In genomic region chrX:30863969-30864368, GRCh38 we compare ENCODE assay signal across 1 cellular context.
TF ChIP-seq lines count a peak whose summit lies in the region.

No MANE protein-coding gene starts in this region.

TF ChIP-seq in IMR-90, 13 proteins besides CTCF, POLR2A, EP300 and RAD21:
- no peak for TF ChIP-seq CEBPB (IDR thresholded peaks at IDR 0.05; ENCODE audit: low read depth, low read length)
- no peak for TF ChIP-seq SMC3 (IDR thresholded peaks at IDR 0.05; ENCODE audit: low read depth, low read length)
- TF ChIP-seq BHLHE40 (IDR thresholded peaks at IDR 0.05; ENCODE audit: low read depth, low read length): no peak
- TF ChIP-seq RFX5 (IDR thresholded peaks at IDR 0.05; ENCODE audit: low read depth, low read length): no peak
- TF ChIP-seq MAZ (IDR thresholded peaks at IDR 0.05; ENCODE audit: borderline replicate concordance, low read depth, low read length): no peak
- TF ChIP-seq MXI1 (IDR thresholded peaks at IDR 0.05; ENCODE audit: borderline replicate concordance, low read depth, low read length): no peak
- TF ChIP-seq FOS (IDR thresholded peaks at IDR 0.05; ENCODE audit: low read depth, low read length): no peak
- TF ChIP-seq RCOR1 (IDR thresholded peaks at IDR 0.05; ENCODE audit: insufficient replicate concordance, low read length): no peak
- TF ChIP-seq MAFK (IDR thresholded peaks at IDR 0.05; ENCODE audit: low read depth, low read length): no peak
- TF ChIP-seq NFE2L2 (IDR thresholded peaks at IDR 0.05; ENCODE audit: low read depth, low read length): no peak
- no peak for TF ChIP-seq CHD1 (IDR thresholded peaks at IDR 0.05; ENCODE audit: low read depth, low read length)
- TF ChIP-seq ELK1 (IDR thresholded peaks at IDR 0.05; ENCODE audit: borderline replicate concordance, low read depth, low read length): no peak
- TF ChIP-seq, protein P1, sequence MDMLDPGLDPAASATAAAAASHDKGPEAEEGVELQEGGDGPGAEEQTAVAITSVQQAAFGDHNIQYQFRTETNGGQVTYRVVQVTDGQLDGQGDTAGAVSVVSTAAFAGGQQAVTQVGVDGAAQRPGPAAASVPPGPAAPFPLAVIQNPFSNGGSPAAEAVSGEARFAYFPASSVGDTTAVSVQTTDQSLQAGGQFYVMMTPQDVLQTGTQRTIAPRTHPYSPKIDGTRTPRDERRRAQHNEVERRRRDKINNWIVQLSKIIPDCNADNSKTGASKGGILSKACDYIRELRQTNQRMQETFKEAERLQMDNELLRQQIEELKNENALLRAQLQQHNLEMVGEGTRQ (IDR thresholded peaks at IDR 0.05; ENCODE audit: low read depth, low read length): no peak
TF ChIP-seq in IMR-90: peak in this region for 0.
